ENCODE assay signal across 8 cellular contexts in genomic region chr10:112471878-112472487, GRCh38. TPM values are rescaled to one million over a fixed set of nuclear protein-coding genes. Genes with fewer than 3 reads are reported as not detected.
DNase-seq lines count a peak whose midpoint lies in the region; ATAC-seq and TF ChIP-seq lines count a peak whose summit lies in the region.

No MANE protein-coding gene starts in this region.

- in situ Hi-C loops in astrocyte of the spinal cord (cut with HindIII; ENCODE audit: low sequenced_read_pairs) = no loop called here

- no peak overlapping the region for H3K4me3 ChIP-seq in AG04450 (ENCODE audit: low read depth, low read length)
- H3K4me3 ChIP-seq in astrocyte of the spinal cord (ENCODE audit: low read depth, low read length) = no peak overlapping the region

- POLR2A ChIA-PET in AG04450 (lab: Yijun Ruan, JAX) = no interaction called here

- H3K27me3 ChIP-seq in AG04450 (ENCODE audit: control insufficient read depth, insufficient read depth, low read length) = no peaks in the 10 kb centered on the region

- H3K27ac ChIP-seq in AG04450 (ENCODE audit: low read depth, low read length) = no peak overlapping the region

- peak; percentile 66 for TF ChIP-seq CTCF in AG04450 (IDR thresholded peaks at IDR 0.05; ENCODE audit: low read depth, low read length)
- peak; percentile 61 for TF ChIP-seq CTCF in GM12872 (IDR thresholded peaks at IDR 0.05; ENCODE audit: insufficient read depth, low read depth, low read length)
- peak; percentile 60 for TF ChIP-seq CTCF in astrocyte of the spinal cord (IDR thresholded peaks at IDR 0.05; ENCODE audit: low read depth, low read length)

- CTCF ChIA-PET in AG04450 (lab: Charles Lee) = interaction anchor here (0.6 to 7.4 kb wide), 60 partner anchors 8 to 1053 kb away, joined by 3 to 120 read pairs (median 4); partner anchors contain the start of genes VTI1A and ZDHHC6

- DNase-seq in AG04450 (ENCODE audit: low read depth, low spot score) (peak; percentile 23), NCI-H2227 treated with DMSO at 0.1 percent for 48 hours (lab: John Stamatoyannopoulos, UW) (peak; percentile 11), astrocyte of the spinal cord (ENCODE audit: low read depth, low spot score) (peak; percentile 58), iPS-NIHi11 (ENCODE audit: low spot score) (peak; percentile 57), stromal cell of bone marrow (ENCODE audit: low read depth) (peak; percentile 26)

- no peaks in the 10 kb centered on the region for H3K9me3 ChIP-seq in AG04450 (ENCODE audit: control insufficient read depth, insufficient read depth, low read length)

- ATAC-seq in HG02798 (IDR thresholded peaks at IDR 0.05; ENCODE audit: poor library complexity, unreplicated experiment) = peak; percentile 82
- no peak for ATAC-seq in GM19324 (IDR thresholded peaks at IDR 0.05; ENCODE audit: low FRiP score, unreplicated experiment)

RNA-seq across cellular contexts. Expression of gene VTI1A, which starts 25.0 kb away (rescaled TPM):
- 17.1 and 20.4 TPM in 2 replicates for polyA plus RNA-seq in AG04450 (2011; rRNA removed)
- polyA minus RNA-seq in AG04450 (2011; rRNA and poly(A)+ RNA removed) = 18.1 and 24.7 TPM in 2 replicates

RNA-seq across cellular contexts. Expression of gene ZDHHC6, which starts 25.3 kb away (rescaled TPM):
- polyA plus RNA-seq in AG04450 (2011; rRNA removed) = 26.2 and 37.5 TPM in 2 replicates
- 13.1 and 20.9 TPM in 2 replicates for polyA minus RNA-seq in AG04450 (2011; rRNA and poly(A)+ RNA removed)
